In genomic region chr18:73593207-73593606, GRCh38 we compare ENCODE assay signal across 9 cellular contexts.
"Had no signal": no experiment of that assay in that cellular context is flagged by ENCODE, and none has a peak within 500 bp of the region (broad histone marks: within the 10 kb centered on the region; RNA-seq: fewer than 3 reads in every experiment).

No MANE protein-coding gene starts in this region.

- H3K27ac ChIP-seq: GM23248 had no signal

- H3K4me3 Mint-ChIP-seq: GM23338, H9, HFFc6 had no signal

- H3K9me3 ChIP-seq: HAP-1 had no signal

- H3K9me3 Mint-ChIP-seq: GM23338, H9, HFFc6 had no signal

- H3K4me3 ChIP-seq: GM23248, GM23338, HAP-1 had no signal

- DNase-seq: GM23248, GOT3, H7, H9, HCEC 1CT, HFFc6 had no signal

- H3K4me2 ChIP-seq: GM23338 had no signal

- H3K36me3 ChIP-seq: HAP-1 had no signal

- ATAC-seq: GM23338, HCT116 had no signal

- H3K27ac Mint-ChIP-seq: HFFc6 had no signal

- H2AFZ ChIP-seq: GM23248, GM23338 had no signal

- H3K9ac ChIP-seq: GM23248 had no signal

- H3K4me1 ChIP-seq: HAP-1 had no signal
